Comparison of ENCODE assay signal across 1 cellular context in the genomic region with DNA sequence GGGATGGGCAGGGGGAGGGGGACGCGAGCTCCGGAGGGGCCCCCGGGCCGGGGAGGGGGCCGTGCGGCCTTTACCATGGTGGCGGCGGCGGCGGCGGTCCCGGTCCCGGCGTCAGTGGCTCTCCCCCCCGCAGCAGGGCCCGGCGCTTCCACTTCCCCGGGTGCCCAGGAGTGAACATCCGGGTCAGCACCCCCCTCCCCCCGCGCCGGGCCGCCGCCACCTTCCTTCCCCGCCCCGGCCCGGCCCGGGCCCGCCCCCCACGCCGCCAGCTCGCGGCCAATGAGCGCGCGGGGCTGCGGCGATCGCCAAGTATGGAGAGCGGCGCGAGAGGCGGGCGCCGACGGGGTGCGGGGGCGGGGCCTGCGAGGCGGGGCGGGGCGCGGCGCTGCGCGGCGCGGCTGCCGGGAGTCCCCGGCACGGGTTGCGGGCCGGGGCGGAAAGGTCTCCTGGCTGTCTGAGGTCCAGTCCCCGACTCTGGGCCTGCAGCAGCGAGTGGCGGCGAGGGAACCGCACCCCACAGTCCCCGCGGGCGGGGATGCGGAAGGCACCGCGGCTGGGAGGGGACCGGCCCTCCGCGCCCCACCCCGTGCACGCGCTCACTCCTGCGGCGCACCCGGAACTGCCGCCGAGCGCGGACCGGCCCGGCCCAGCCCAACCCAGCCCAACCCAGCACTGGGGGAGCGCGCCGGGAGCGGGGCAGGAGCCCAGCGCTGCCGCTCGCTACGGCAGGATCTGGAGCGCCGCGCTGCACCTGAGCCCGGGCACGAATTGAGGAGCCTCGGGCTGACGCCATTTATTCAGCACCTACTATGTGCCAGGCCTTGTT.
TF ChIP-seq lines count a peak whose summit lies in the region.

A gene (minus strand): TSS at position 178 of the 826 bp plus-strand sequence. CDS start 101 bp downstream, at position 77.

TF ChIP-seq in HepG2, 621 proteins besides CTCF, POLR2A, EP300 and RAD21 (continued from another document and continues in another):
- TF ChIP-seq, protein P1, sequence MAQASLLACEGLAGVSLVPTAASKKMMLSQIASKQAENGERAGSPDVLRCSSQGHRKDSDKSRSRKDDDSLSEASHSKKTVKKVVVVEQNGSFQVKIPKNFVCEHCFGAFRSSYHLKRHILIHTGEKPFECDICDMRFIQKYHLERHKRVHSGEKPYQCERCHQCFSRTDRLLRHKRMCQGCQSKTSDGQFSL (CRISPR knock-in tag; IDR thresholded peaks at IDR 0.05): no peak; the same call in 1 of the 2 replicates
- TF ChIP-seq SETDB1 (CRISPR knock-in tag; IDR thresholded peaks at IDR 0.05; ENCODE audit: borderline replicate concordance) (no peak), HCFC1 (IDR thresholded peaks at IDR 0.05; ENCODE audit: low read depth, low read length) (no peak), NFIB (CRISPR knock-in tag; IDR thresholded peaks at IDR 0.05; ENCODE audit: borderline replicate concordance) (no peak), ZNF660 (CRISPR knock-in tag; IDR thresholded peaks at IDR 0.05; ENCODE audit: borderline replicate concordance, low read depth) (no peak), DPF2 (CRISPR knock-in tag; IDR thresholded peaks at IDR 0.05; ENCODE audit: borderline replicate concordance, low read depth) (no peak), ZNF737 (CRISPR knock-in tag; IDR thresholded peaks at IDR 0.05; ENCODE audit: borderline replicate concordance) (no peak), IKZF1 (IDR thresholded peaks at IDR 0.05) (no peak), SUZ12 (IDR thresholded peaks at IDR 0.05; ENCODE audit: low read depth, low read length) (no peak), ZNF816 (CRISPR knock-in tag; IDR thresholded peaks at IDR 0.05; ENCODE audit: borderline replicate concordance) (no peak), ZBTB7A (CRISPR knock-in tag; IDR thresholded peaks at IDR 0.05) (no peak), FOXJ3 (CRISPR knock-in tag; IDR thresholded peaks at IDR 0.05; ENCODE audit: borderline replicate concordance) (no peak), SMAD9 (CRISPR knock-in tag; IDR thresholded peaks at IDR 0.05) (no peak), PLRG1 (conservative IDR thresholded peaks at IDR 0.05) (no peak), HMG20A (CRISPR knock-in tag; IDR thresholded peaks at IDR 0.05; ENCODE audit: borderline replicate concordance) (no peak), ZNF260 (CRISPR knock-in tag; IDR thresholded peaks at IDR 0.05; ENCODE audit: borderline replicate concordance, low read depth) (no peak), KLF9 (CRISPR knock-in tag; IDR thresholded peaks at IDR 0.05; ENCODE audit: low read depth) (no peak), ELF1 (CRISPR knock-in tag; IDR thresholded peaks at IDR 0.05) (peak; percentile 20; the same call in 1 of the 2 replicates), NR2F6 (IDR thresholded peaks at IDR 0.05) (no peak), NR2F6 (CRISPR knock-in tag; IDR thresholded peaks at IDR 0.05) (no peak; the same call in 1 of the 2 replicates), NFE2L2 (IDR thresholded peaks at IDR 0.05; ENCODE audit: low read length) (no peak)
- TF ChIP-seq, protein P2, sequence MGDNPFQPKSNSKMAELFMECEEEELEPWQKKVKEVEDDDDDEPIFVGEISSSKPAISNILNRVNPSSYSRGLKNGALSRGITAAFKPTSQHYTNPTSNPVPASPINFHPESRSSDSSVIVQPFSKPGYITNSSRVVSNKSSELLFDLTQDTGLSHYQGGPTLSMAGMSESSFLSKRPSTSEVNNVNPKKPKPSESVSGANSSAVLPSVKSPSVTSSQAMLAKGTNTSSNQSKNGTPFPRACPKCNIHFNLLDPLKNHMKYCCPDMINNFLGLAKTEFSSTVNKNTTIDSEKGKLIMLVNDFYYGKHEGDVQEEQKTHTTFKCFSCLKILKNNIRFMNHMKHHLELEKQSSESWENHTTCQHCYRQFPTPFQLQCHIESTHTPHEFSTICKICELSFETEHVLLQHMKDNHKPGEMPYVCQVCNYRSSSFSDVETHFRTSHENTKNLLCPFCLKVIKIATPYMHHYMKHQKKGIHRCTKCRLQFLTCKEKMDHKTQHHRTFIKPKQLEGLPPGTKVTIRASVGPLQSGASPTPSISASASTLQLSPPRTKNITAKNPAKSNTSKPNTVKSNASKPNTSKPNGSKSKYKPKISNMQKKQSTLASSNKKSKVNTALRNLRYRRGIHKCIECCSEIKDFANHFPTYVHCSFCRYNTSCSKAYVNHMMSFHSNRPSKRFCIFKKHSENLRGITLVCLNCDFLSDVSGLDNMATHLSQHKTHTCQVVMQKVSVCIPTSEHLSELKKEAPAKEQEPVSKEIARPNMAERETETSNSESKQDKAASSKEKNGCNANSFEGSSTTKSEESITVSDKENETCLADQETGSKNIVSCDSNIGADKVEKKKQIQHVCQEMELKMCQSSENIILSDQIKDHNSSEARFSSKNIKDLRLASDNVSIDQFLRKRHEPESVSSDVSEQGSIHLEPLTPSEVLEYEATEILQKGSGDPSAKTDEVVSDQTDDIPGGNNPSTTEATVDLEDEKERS (CRISPR knock-in tag; IDR thresholded peaks at IDR 0.05): no peak
- TF ChIP-seq, protein P3, sequence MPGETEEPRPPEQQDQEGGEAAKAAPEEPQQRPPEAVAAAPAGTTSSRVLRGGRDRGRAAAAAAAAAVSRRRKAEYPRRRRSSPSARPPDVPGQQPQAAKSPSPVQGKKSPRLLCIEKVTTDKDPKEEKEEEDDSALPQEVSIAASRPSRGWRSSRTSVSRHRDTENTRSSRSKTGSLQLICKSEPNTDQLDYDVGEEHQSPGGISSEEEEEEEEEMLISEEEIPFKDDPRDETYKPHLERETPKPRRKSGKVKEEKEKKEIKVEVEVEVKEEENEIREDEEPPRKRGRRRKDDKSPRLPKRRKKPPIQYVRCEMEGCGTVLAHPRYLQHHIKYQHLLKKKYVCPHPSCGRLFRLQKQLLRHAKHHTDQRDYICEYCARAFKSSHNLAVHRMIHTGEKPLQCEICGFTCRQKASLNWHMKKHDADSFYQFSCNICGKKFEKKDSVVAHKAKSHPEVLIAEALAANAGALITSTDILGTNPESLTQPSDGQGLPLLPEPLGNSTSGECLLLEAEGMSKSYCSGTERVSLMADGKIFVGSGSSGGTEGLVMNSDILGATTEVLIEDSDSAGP (CRISPR knock-in tag; IDR thresholded peaks at IDR 0.05; ENCODE audit: borderline replicate concordance): peak; percentile 59
- TF ChIP-seq, protein P4, sequence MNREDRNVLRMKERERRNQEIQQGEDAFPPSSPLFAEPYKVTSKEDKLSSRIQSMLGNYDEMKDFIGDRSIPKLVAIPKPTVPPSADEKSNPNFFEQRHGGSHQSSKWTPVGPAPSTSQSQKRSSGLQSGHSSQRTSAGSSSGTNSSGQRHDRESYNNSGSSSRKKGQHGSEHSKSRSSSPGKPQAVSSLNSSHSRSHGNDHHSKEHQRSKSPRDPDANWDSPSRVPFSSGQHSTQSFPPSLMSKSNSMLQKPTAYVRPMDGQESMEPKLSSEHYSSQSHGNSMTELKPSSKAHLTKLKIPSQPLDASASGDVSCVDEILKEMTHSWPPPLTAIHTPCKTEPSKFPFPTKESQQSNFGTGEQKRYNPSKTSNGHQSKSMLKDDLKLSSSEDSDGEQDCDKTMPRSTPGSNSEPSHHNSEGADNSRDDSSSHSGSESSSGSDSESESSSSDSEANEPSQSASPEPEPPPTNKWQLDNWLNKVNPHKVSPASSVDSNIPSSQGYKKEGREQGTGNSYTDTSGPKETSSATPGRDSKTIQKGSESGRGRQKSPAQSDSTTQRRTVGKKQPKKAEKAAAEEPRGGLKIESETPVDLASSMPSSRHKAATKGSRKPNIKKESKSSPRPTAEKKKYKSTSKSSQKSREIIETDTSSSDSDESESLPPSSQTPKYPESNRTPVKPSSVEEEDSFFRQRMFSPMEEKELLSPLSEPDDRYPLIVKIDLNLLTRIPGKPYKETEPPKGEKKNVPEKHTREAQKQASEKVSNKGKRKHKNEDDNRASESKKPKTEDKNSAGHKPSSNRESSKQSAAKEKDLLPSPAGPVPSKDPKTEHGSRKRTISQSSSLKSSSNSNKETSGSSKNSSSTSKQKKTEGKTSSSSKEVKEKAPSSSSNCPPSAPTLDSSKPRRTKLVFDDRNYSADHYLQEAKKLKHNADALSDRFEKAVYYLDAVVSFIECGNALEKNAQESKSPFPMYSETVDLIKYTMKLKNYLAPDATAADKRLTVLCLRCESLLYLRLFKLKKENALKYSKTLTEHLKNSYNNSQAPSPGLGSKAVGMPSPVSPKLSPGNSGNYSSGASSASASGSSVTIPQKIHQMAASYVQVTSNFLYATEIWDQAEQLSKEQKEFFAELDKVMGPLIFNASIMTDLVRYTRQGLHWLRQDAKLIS (CRISPR knock-in tag; IDR thresholded peaks at IDR 0.05): no peak
- TF ChIP-seq, protein P5, sequence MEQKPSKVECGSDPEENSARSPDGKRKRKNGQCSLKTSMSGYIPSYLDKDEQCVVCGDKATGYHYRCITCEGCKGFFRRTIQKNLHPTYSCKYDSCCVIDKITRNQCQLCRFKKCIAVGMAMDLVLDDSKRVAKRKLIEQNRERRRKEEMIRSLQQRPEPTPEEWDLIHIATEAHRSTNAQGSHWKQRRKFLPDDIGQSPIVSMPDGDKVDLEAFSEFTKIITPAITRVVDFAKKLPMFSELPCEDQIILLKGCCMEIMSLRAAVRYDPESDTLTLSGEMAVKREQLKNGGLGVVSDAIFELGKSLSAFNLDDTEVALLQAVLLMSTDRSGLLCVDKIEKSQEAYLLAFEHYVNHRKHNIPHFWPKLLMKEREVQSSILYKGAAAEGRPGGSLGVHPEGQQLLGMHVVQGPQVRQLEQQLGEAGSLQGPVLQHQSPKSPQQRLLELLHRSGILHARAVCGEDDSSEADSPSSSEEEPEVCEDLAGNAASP (CRISPR knock-in tag; IDR thresholded peaks at IDR 0.05; ENCODE audit: borderline replicate concordance): no peak
- TF ChIP-seq, protein P6, sequence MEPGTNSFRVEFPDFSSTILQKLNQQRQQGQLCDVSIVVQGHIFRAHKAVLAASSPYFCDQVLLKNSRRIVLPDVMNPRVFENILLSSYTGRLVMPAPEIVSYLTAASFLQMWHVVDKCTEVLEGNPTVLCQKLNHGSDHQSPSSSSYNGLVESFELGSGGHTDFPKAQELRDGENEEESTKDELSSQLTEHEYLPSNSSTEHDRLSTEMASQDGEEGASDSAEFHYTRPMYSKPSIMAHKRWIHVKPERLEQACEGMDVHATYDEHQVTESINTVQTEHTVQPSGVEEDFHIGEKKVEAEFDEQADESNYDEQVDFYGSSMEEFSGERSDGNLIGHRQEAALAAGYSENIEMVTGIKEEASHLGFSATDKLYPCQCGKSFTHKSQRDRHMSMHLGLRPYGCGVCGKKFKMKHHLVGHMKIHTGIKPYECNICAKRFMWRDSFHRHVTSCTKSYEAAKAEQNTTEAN (CRISPR knock-in tag; conservative IDR thresholded peaks at IDR 0.05): no peak
- TF ChIP-seq, protein P7, sequence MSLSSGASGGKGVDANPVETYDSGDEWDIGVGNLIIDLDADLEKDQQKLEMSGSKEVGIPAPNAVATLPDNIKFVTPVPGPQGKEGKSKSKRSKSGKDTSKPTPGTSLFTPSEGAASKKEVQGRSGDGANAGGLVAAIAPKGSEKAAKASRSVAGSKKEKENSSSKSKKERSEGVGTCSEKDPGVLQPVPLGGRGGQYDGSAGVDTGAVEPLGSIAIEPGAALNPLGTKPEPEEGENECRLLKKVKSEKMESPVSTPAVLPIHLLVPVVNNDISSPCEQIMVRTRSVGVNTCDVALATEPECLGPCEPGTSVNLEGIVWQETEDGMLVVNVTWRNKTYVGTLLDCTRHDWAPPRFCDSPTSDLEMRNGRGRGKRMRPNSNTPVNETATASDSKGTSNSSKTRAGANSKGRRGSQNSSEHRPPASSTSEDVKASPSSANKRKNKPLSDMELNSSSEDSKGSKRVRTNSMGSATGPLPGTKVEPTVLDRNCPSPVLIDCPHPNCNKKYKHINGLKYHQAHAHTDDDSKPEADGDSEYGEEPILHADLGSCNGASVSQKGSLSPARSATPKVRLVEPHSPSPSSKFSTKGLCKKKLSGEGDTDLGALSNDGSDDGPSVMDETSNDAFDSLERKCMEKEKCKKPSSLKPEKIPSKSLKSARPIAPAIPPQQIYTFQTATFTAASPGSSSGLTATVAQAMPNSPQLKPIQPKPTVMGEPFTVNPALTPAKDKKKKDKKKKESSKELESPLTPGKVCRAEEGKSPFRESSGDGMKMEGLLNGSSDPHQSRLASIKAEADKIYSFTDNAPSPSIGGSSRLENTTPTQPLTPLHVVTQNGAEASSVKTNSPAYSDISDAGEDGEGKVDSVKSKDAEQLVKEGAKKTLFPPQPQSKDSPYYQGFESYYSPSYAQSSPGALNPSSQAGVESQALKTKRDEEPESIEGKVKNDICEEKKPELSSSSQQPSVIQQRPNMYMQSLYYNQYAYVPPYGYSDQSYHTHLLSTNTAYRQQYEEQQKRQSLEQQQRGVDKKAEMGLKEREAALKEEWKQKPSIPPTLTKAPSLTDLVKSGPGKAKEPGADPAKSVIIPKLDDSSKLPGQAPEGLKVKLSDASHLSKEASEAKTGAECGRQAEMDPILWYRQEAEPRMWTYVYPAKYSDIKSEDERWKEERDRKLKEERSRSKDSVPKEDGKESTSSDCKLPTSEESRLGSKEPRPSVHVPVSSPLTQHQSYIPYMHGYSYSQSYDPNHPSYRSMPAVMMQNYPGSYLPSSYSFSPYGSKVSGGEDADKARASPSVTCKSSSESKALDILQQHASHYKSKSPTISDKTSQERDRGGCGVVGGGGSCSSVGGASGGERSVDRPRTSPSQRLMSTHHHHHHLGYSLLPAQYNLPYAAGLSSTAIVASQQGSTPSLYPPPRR (CRISPR knock-in tag; IDR thresholded peaks at IDR 0.05; ENCODE audit: borderline replicate concordance): no peak
- TF ChIP-seq, protein P8, sequence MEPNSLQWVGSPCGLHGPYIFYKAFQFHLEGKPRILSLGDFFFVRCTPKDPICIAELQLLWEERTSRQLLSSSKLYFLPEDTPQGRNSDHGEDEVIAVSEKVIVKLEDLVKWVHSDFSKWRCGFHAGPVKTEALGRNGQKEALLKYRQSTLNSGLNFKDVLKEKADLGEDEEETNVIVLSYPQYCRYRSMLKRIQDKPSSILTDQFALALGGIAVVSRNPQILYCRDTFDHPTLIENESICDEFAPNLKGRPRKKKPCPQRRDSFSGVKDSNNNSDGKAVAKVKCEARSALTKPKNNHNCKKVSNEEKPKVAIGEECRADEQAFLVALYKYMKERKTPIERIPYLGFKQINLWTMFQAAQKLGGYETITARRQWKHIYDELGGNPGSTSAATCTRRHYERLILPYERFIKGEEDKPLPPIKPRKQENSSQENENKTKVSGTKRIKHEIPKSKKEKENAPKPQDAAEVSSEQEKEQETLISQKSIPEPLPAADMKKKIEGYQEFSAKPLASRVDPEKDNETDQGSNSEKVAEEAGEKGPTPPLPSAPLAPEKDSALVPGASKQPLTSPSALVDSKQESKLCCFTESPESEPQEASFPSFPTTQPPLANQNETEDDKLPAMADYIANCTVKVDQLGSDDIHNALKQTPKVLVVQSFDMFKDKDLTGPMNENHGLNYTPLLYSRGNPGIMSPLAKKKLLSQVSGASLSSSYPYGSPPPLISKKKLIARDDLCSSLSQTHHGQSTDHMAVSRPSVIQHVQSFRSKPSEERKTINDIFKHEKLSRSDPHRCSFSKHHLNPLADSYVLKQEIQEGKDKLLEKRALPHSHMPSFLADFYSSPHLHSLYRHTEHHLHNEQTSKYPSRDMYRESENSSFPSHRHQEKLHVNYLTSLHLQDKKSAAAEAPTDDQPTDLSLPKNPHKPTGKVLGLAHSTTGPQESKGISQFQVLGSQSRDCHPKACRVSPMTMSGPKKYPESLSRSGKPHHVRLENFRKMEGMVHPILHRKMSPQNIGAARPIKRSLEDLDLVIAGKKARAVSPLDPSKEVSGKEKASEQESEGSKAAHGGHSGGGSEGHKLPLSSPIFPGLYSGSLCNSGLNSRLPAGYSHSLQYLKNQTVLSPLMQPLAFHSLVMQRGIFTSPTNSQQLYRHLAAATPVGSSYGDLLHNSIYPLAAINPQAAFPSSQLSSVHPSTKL (CRISPR knock-in tag; IDR thresholded peaks at IDR 0.05): no peak
- TF ChIP-seq, protein P9, sequence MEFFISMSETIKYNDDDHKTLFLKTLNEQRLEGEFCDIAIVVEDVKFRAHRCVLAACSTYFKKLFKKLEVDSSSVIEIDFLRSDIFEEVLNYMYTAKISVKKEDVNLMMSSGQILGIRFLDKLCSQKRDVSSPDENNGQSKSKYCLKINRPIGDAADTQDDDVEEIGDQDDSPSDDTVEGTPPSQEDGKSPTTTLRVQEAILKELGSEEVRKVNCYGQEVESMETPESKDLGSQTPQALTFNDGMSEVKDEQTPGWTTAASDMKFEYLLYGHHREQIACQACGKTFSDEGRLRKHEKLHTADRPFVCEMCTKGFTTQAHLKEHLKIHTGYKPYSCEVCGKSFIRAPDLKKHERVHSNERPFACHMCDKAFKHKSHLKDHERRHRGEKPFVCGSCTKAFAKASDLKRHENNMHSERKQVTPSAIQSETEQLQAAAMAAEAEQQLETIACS (CRISPR knock-in tag; IDR thresholded peaks at IDR 0.05): peak; percentile 87
